ENCODE assay signal across 17 cellular contexts in the genomic region with DNA sequence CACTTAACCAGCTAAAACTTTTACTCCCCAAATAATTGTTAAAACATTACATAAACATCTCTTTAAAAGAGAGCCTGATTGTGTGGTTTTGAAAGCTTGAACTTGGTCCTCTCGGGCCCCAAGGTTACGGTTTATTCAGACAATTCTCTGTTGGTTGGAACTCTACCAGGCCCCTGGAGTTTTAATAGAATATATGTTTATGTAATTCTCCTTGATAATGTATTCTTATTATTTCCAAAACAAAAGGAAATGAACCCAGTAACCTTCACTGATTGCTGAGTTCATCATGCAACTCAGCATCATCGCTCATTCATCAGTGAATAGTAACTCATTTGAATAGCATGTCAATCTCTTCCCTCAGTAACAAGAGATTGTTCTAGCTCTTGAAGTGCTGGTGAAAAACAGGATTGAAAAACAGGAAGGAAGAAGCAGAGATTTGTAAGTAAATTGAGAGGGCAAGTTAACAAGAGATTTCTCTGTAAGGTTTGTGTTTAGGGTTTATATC.
A peak's percentile ranks its signal among the peaks of the same experiment; 100 is the strongest.
DNase-seq lines count a peak whose midpoint lies in the region; ATAC-seq, FAIRE-seq and TF ChIP-seq lines count a peak whose summit lies in the region.
"Had no signal": no experiment of that assay in that cellular context is flagged by ENCODE, and none has a peak within 500 bp of the region (broad histone marks: within the 10 kb centered on the region; RNA-seq: fewer than 3 reads in every experiment).

No MANE protein-coding gene starts in this region.

- no peak for TF ChIP-seq EP300 in SK-N-SH (IDR thresholded peaks at IDR 0.05; ENCODE audit: borderline replicate concordance in 1 of 2, low read depth in 1 of 2, low read length in 1 of 2)

- TF ChIP-seq RAD21 in SK-N-SH (IDR thresholded peaks at IDR 0.05; ENCODE audit: low read length) = no peak

- H2AFZ ChIP-seq in SK-N-SH (ENCODE audit: low read depth) = peak overlapping the region; percentile 31; the same call in 1 of the 2 replicates
- H2AFZ ChIP-seq: GM23248 had no signal

- no peak overlapping the region for H3K27ac ChIP-seq in SK-N-SH (ENCODE audit: low read depth in 2 of 2, low read length in 1 of 2)
- no peak overlapping the region for H3K27ac ChIP-seq in foreskin keratinocyte
- H3K27ac ChIP-seq: BLaER1 treated with 17β-estradiol and CSF1 and Interleukin-3, amounts not matched to agents 10 nM and 100 nM; GM23248; HL-60 had no signal

- H4K20me1 ChIP-seq in SK-N-SH (ENCODE audit: insufficient read depth) = no peaks in the 10 kb centered on the region
- H4K20me1 ChIP-seq: BLaER1 treated with 17β-estradiol and CSF1 and Interleukin-3, amounts not matched to agents 10 nM and 100 nM had no signal

- H3K27me3 ChIP-seq in SK-N-SH (ENCODE audit: insufficient read depth) (no peaks in the 10 kb centered on the region), bronchial epithelial cell (ENCODE audit: control insufficient read depth, insufficient read depth, low read length) (no peaks in the 10 kb centered on the region), foreskin keratinocyte (no peaks in the 10 kb centered on the region)
- H3K27me3 ChIP-seq: BLaER1 treated with 17β-estradiol and CSF1 and Interleukin-3, amounts not matched to agents 10 nM and 100 nM had no signal

- H3K4me3 ChIP-seq in SK-N-SH (ENCODE audit: low read depth in 2 of 2, low read length in 1 of 2) (no peak overlapping the region), bronchial epithelial cell (ENCODE audit: low read depth, low read length) (no peak overlapping the region)
- H3K4me3 ChIP-seq: BLaER1 treated with 17β-estradiol and CSF1 and Interleukin-3, amounts not matched to agents 10 nM and 100 nM; GM23248 had no signal

- ATAC-seq in SK-N-SH treated with all-trans-retinoic acid at 6 μM for 48 hours (no peak), foreskin keratinocyte (peak; percentile 54), HG03342 (IDR thresholded peaks at IDR 0.05; ENCODE audit: unreplicated experiment) (no peak)
- ATAC-seq: HCT116 had no signal

- no peaks in the 10 kb centered on the region for H3K79me2 ChIP-seq in SK-N-SH (ENCODE audit: insufficient read depth)

- H3K9me2 ChIP-seq in SK-N-SH = no peaks in the 10 kb centered on the region

- H3K36me3 ChIP-seq in SK-N-SH (replicated peaks in 1 of 2; ENCODE audit: control insufficient read depth in 1 of 2, insufficient read depth in 2 of 2, low read length in 1 of 2) (no peaks in the 10 kb centered on the region), bronchial epithelial cell (ENCODE audit: control insufficient read depth, insufficient read depth, low read length) (no peaks in the 10 kb centered on the region)
- H3K36me3 ChIP-seq: BLaER1 treated with 17β-estradiol and CSF1 and Interleukin-3, amounts not matched to agents 10 nM and 100 nM had no signal

- CTCF ChIA-PET in SK-N-SH (lab: Yijun Ruan, JAX) = interaction anchor here (0.6 kb wide), 1 partner anchor 33 kb away, joined by 3 read pairs; no protein-coding TSS in a partner anchor

- TF ChIP-seq CTCF in SK-N-SH (IDR thresholded peaks at IDR 0.05) (no peak), bronchial epithelial cell (IDR thresholded peaks at IDR 0.05; ENCODE audit: insufficient read depth, low read length, severe bottlenecking) (no peak), foreskin keratinocyte (conservative IDR thresholded peaks at IDR 0.05) (no peak)

- no peaks in the 10 kb centered on the region for H3K9me3 ChIP-seq in SK-N-SH
- H3K9me3 ChIP-seq: BLaER1 treated with 17β-estradiol and CSF1 and Interleukin-3, amounts not matched to agents 10 nM and 100 nM had no signal

- H3F3A ChIP-seq in SK-N-SH (replicated peaks; ENCODE audit: insufficient read depth) = peaks cover 9% of the 10 kb centered on the region

- no peak overlapping the region for H3K9ac ChIP-seq in SK-N-SH
- H3K9ac ChIP-seq: BLaER1 treated with 17β-estradiol and CSF1 and Interleukin-3, amounts not matched to agents 10 nM and 100 nM; GM23248 had no signal

- H3K4me1 ChIP-seq in SK-N-SH (ENCODE audit: control insufficient read depth in 1 of 2, insufficient read depth in 2 of 2, low read depth in 1 of 2, low read length in 1 of 2) = peaks cover 6 to 8% of the 10 kb centered on the region in 2 experiments; a peak in 2 of 4 replicates
- no peaks in the 10 kb centered on the region for H3K4me1 ChIP-seq in foreskin keratinocyte

- FAIRE-seq in bronchial epithelial cell (lab: Jason Lieb, UNC) = no peak
- no peak for FAIRE-seq in frontal cortex (lab: Jason Lieb, UNC)
- FAIRE-seq: GM12891, H54 had no signal

- no peak overlapping the region for H3K4me2 ChIP-seq in SK-N-SH

- 100% methylated on average over 3 of the region's 3 CpGs for WGBS in SK-N-SH (ENCODE audit: low lambda C conversion rate)

- DNase-seq in SK-N-SH (no peak), bronchial epithelial cell (ENCODE audit: low read depth) (peak; percentile 65), foreskin keratinocyte (peak in 1 of 2 donors; percentile 33), frontal cortex (ENCODE audit: low spot score in 2 of 2) (no peak), GDM1 (lab: John Stamatoyannopoulos, UW) (no peak)
- DNase-seq: ACHN; Calu3; CD4-positive, CD25-positive, alpha-beta regulatory T cell; DMS 273 treated with DMSO at 0.1 percent for 48 hours; GM23248 had no signal

- POLR2A ChIA-PET in SK-N-SH (lab: Yijun Ruan, JAX) = no interaction called here

TF ChIP-seq in SK-N-SH, 30 proteins besides CTCF, POLR2A, EP300 and RAD21 (continues in another document):
- no peak for TF ChIP-seq YY1 (IDR thresholded peaks at IDR 0.05; ENCODE audit: low read depth)
- TF ChIP-seq NFIC (IDR thresholded peaks at IDR 0.05; ENCODE audit: borderline replicate concordance) = no peak
- no peak for TF ChIP-seq ZBTB33 (IDR thresholded peaks at IDR 0.05; ENCODE audit: borderline replicate concordance, low read depth)
- TF ChIP-seq IRF3 (IDR thresholded peaks at IDR 0.05; ENCODE audit: low read depth, low read length) = no peak
- TF ChIP-seq SMC3 (IDR thresholded peaks at IDR 0.05; ENCODE audit: low read depth, low read length) = no peak
- no peak for TF ChIP-seq NRF1 (IDR thresholded peaks at IDR 0.05; ENCODE audit: low read depth, low read length)
- TF ChIP-seq TCF12 (IDR thresholded peaks at IDR 0.05) = no peak
- TF ChIP-seq ELF1 (IDR thresholded peaks at IDR 0.05) = no peak

TF ChIP-seq in SK-N-SH treated with all-trans-retinoic acid at 6 μM for 48 hours, 23 proteins besides CTCF, POLR2A, EP300 and RAD21:
- TF ChIP-seq CREB5 (CRISPR knock-in tag; IDR thresholded peaks at IDR 0.05; ENCODE audit: low read depth) = no peak
